ENCODE assay signal across 1 cellular context in the genomic region with DNA sequence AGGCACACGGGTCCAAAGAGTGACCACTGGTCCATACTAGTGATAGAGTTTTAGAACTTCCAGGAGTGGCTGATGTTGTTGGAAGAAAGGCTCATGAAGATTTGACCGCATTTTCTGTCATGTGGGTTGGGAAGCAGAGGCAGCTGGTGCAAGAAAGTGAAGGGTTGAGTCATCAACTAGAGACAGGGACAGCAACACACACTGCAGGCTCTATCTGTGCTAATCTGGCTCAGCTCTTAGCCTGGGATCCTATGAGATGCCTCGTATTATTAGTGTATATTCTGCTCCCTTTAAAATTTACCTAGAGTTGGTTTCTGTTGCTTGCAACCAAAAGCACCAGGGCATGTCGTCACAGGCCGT.
TF ChIP-seq lines count a peak whose summit lies in the region.

No MANE protein-coding gene starts in this region.

TF ChIP-seq in GM23338, 12 proteins besides CTCF, POLR2A, EP300 and RAD21 (continued from another document):
- TF ChIP-seq, protein P1, sequence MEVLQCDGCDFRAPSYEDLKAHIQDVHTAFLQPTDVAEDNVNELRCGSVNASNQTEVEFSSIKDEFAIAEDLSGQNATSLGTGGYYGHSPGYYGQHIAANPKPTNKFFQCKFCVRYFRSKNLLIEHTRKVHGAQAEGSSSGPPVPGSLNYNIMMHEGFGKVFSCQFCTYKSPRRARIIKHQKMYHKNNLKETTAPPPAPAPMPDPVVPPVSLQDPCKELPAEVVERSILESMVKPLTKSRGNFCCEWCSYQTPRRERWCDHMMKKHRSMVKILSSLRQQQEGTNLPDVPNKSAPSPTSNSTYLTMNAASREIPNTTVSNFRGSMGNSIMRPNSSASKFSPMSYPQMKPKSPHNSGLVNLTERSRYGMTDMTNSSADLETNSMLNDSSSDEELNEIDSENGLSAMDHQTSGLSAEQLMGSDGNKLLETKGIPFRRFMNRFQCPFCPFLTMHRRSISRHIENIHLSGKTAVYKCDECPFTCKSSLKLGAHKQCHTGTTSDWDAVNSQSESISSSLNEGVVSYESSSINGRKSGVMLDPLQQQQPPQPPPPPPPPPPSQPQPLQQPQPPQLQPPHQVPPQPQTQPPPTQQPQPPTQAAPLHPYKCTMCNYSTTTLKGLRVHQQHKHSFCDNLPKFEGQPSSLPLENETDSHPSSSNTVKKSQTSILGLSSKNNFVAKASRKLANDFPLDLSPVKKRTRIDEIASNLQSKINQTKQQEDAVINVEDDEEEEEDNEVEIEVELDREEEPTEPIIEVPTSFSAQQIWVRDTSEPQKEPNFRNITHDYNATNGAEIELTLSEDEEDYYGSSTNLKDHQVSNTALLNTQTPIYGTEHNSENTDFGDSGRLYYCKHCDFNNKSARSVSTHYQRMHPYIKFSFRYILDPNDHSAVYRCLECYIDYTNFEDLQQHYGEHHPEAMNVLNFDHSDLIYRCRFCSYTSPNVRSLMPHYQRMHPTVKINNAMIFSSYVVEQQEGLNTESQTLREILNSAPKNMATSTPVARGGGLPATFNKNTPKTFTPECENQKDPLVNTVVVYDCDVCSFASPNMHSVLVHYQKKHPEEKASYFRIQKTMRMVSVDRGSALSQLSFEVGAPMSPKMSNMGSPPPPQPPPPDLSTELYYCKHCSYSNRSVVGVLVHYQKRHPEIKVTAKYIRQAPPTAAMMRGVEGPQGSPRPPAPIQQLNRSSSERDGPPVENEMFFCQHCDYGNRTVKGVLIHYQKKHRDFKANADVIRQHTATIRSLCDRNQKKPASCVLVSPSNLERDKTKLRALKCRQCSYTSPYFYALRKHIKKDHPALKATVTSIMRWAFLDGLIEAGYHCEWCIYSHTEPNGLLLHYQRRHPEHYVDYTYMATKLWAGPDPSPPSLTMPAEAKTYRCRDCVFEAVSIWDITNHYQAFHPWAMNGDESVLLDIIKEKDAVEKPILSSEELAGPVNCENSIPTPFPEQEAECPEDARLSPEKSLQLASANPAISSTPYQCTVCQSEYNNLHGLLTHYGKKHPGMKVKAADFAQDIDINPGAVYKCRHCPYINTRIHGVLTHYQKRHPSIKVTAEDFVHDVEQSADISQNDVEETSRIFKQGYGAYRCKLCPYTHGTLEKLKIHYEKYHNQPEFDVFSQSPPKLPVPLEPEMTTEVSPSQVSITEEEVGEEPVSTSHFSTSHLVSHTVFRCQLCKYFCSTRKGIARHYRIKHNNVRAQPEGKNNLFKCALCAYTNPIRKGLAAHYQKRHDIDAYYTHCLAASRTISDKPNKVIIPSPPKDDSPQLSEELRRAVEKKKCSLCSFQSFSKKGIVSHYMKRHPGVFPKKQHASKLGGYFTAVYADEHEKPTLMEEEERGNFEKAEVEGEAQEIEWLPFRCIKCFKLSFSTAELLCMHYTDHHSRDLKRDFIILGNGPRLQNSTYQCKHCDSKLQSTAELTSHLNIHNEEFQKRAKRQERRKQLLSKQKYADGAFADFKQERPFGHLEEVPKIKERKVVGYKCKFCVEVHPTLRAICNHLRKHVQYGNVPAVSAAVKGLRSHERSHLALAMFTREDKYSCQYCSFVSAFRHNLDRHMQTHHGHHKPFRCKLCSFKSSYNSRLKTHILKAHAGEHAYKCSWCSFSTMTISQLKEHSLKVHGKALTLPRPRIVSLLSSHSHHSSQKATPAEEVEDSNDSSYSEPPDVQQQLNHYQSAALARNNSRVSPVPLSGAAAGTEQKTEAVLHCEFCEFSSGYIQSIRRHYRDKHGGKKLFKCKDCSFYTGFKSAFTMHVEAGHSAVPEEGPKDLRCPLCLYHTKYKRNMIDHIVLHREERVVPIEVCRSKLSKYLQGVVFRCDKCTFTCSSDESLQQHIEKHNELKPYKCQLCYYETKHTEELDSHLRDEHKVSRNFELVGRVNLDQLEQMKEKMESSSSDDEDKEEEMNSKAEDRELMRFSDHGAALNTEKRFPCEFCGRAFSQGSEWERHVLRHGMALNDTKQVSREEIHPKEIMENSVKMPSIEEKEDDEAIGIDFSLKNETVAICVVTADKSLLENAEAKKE (CRISPR knock-in tag; IDR thresholded peaks at IDR 0.05), result no peak
- no peak for TF ChIP-seq EZH2phosphoT487 (IDR thresholded peaks at IDR 0.05; ENCODE audit: unreplicated experiment)
- TF ChIP-seq, protein P2, sequence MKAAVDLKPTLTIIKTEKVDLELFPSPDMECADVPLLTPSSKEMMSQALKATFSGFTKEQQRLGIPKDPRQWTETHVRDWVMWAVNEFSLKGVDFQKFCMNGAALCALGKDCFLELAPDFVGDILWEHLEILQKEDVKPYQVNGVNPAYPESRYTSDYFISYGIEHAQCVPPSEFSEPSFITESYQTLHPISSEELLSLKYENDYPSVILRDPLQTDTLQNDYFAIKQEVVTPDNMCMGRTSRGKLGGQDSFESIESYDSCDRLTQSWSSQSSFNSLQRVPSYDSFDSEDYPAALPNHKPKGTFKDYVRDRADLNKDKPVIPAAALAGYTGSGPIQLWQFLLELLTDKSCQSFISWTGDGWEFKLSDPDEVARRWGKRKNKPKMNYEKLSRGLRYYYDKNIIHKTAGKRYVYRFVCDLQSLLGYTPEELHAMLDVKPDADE (IDR thresholded peaks at IDR 0.05), result no peak
